ENCODE assay signal across 15 cellular contexts in genomic region chr5:149664083-149664482, GRCh38.
A peak's percentile ranks its signal among the peaks of the same experiment; 100 is the strongest.
DNase-seq lines count a peak whose midpoint lies in the region; ATAC-seq, FAIRE-seq and TF ChIP-seq lines count a peak whose summit lies in the region.
"Had no signal": no experiment of that assay in that cellular context is flagged by ENCODE, and none has a peak within 500 bp of the region (broad histone marks: within the 10 kb centered on the region; RNA-seq: fewer than 3 reads in every experiment).

No MANE protein-coding gene starts in this region.

- H3K27me3 Mint-ChIP-seq in nephron progenitor cell (ENCODE audit: low read depth, poor library complexity) = peaks cover 5% of the 10 kb centered on the region

- no peaks in the 10 kb centered on the region for H3K79me2 ChIP-seq in HepG2 (ENCODE audit: insufficient read depth, low read length)

- H3K9ac ChIP-seq in liver (ENCODE audit: low read depth in 1 of 2, low read length in 2 of 2) (no peak overlapping the region), HepG2 (ENCODE audit: insufficient read depth, low read depth, low read length) (no peak overlapping the region)
- H3K9ac ChIP-seq: BLaER1 treated with 17β-estradiol and CSF1 and Interleukin-3, amounts not matched to agents 10 nM and 100 nM had no signal

- H3K4me1 ChIP-seq in liver (ENCODE audit: control insufficient read depth in 4 of 4, insufficient read depth in 4 of 4, low read length in 3 of 4) (peaks cover 0 to 8% (median 2%) of the 10 kb centered on the region in 4 donors), HepG2 (ENCODE audit: insufficient read depth, low read length) (no peaks in the 10 kb centered on the region), transverse colon (peaks cover 12 to 35% (median 16%) of the 10 kb centered on the region in 4 donors)

- peaks cover 22% of the 10 kb centered on the region for H3K4me1 Mint-ChIP-seq in nephron progenitor cell

- no peaks in the 10 kb centered on the region for H3K27me3 ChIP-seq in liver (ENCODE audit: control insufficient read depth in 4 of 4, insufficient read depth in 4 of 4, low read length in 3 of 4)
- H3K27me3 ChIP-seq in HepG2 (ENCODE audit: control insufficient read depth in 1 of 2, insufficient read depth in 2 of 2, low read length in 2 of 2) = no peaks in the 10 kb centered on the region
- no peaks in the 10 kb centered on the region for H3K27me3 ChIP-seq in transverse colon
- H3K27me3 ChIP-seq: BLaER1 treated with 17β-estradiol and CSF1 and Interleukin-3, amounts not matched to agents 10 nM and 100 nM had no signal

- no peak for TF ChIP-seq EP300 in HepG2 (IDR thresholded peaks at IDR 0.05; ENCODE audit: low read depth in 2 of 2, low read length in 2 of 2)
- TF ChIP-seq EP300 in HepG2 (CRISPR knock-in tag; IDR thresholded peaks at IDR 0.05; ENCODE audit: borderline replicate concordance) = no peak
- TF ChIP-seq EP300 in transverse colon (IDR thresholded peaks at IDR 0.05; ENCODE audit: low read depth) = no peak

- no peak overlapping the region for H3K4me3 Mint-ChIP-seq in nephron progenitor cell
- H3K4me3 Mint-ChIP-seq: B cell; CD8-positive, alpha-beta T cell had no signal

- intact Hi-C loops in HepG2 (cut with micrococcal nuclease; ENCODE audit: unreplicated experiment) = no loop called here
- intact Hi-C loops in transverse colon (cut with DNase I; ENCODE audit: low total_unique reads) = no loop called here

- no peak for DNase-seq in HepG2 (ENCODE audit: low spot score)
- no peak for DNase-seq in nephron progenitor cell
- DNase-seq in transverse colon = no peak
- no peak for DNase-seq in stimulated activated naive CD4-positive, alpha-beta T cell (lab: John Stamatoyannopoulos, UW)
- DNase-seq: Calu3, DMS79 treated with DMSO at 0.1 percent for 48 hours, GF-D8, GOT3, H7 had no signal

- no peak for FAIRE-seq in HepG2 (lab: Jason Lieb, UNC)

- no peak for TF ChIP-seq RAD21 in liver (IDR thresholded peaks at IDR 0.05)
- TF ChIP-seq RAD21 in HepG2 (CRISPR knock-in tag; IDR thresholded peaks at IDR 0.05) = no peak

- H2AFZ ChIP-seq in HepG2 (ENCODE audit: low read length) = no peak overlapping the region

- H3K9me3 Mint-ChIP-seq in nephron progenitor cell = peaks cover 19% of the 10 kb centered on the region

- BruUV-seq in HepG2 (replicated peaks; lab: Mats Ljungman, UMichigan) = no TSS peak

- POLR2A ChIA-PET in HepG2 (lab: Yijun Ruan, JAX) = no interaction called here

- H3K36me3 Mint-ChIP-seq in nephron progenitor cell (ENCODE audit: low read depth) = peaks cover 5% of the 10 kb centered on the region

- no peaks in the 10 kb centered on the region for H3K9me3 ChIP-seq in liver (ENCODE audit: control insufficient read depth in 4 of 4, low read length in 3 of 4)
- H3K9me3 ChIP-seq in HepG2 (ENCODE audit: low read length) = peaks cover 8% of the 10 kb centered on the region
- peaks cover 0 to 4% of the 10 kb centered on the region in 2 donors for H3K9me3 ChIP-seq in transverse colon

- no peaks in the 10 kb centered on the region for H4K20me1 ChIP-seq in HepG2 (ENCODE audit: insufficient read depth, low read length)
- H4K20me1 ChIP-seq: BLaER1 treated with 17β-estradiol and CSF1 and Interleukin-3, amounts not matched to agents 10 nM and 100 nM had no signal

- no peak overlapping the region for H3K4me2 ChIP-seq in HepG2 (ENCODE audit: low read depth, low read length)

- ATAC-seq in HepG2 = no peak
- ATAC-seq in HG03095 (IDR thresholded peaks at IDR 0.05; ENCODE audit: unreplicated experiment) = no peak
- ATAC-seq: CD8-positive, alpha-beta T cell; HCT116 had no signal

- in situ Hi-C loops in HepG2 (cut with HindIII; ENCODE audit: extremely low pct_ligation_motif_present, low pct_unique_long_range_greater_than_20kb) (no loop called here), transverse colon (cut with MboI; ENCODE audit: low pct_ligation_motif_present in 1 of 4, low pct_unique_long_range_greater_than_20kb in 1 of 4, low sequenced_read_pairs in 3 of 4) (loop anchor here in 2 of 4 donors (10.0 kb wide), 2 partner anchors 161 to 171 kb away; no protein-coding TSS in a partner anchor)

- WGBS in liver = 56% methylated on average over 1 of the region's 1 CpG
- WGBS in HepG2 (ENCODE audit: low lambda C conversion rate) = 8% methylated on average over 1 of the region's 1 CpG
- WGBS in transverse colon (ENCODE audit: low coverage in 1 of 2), 2 donors = 35% methylated on average over 1 of the region's 1 CpG; no CpG with 5 or more reads in 1 of the 2 donors

- peak overlapping the region; percentile 72 for H3K27ac Mint-ChIP-seq in nephron progenitor cell
- H3K27ac Mint-ChIP-seq: B cell; CD8-positive, alpha-beta T cell had no signal

- TF ChIP-seq POLR2A in HepG2 (IDR thresholded peaks at IDR 0.05; ENCODE audit: insufficient read depth in 1 of 2, low read depth in 2 of 2, low read length in 2 of 2) (no peak), transverse colon (IDR thresholded peaks at IDR 0.05) (no peak)

- H3K36me3 ChIP-seq in liver (ENCODE audit: control insufficient read depth in 4 of 4, insufficient read depth in 3 of 4, low read depth in 1 of 4, low read length in 3 of 4) (no peaks in the 10 kb centered on the region), HepG2 (replicated peaks in 1 of 2; ENCODE audit: control insufficient read depth in 1 of 2, insufficient read depth in 2 of 2, low read length in 2 of 2) (no peaks in the 10 kb centered on the region), transverse colon (no peaks in the 10 kb centered on the region)
- H3K36me3 ChIP-seq: BLaER1 treated with 17β-estradiol and CSF1 and Interleukin-3, amounts not matched to agents 10 nM and 100 nM had no signal

- H3K4me3 ChIP-seq in liver (ENCODE audit: low read depth in 1 of 3, low read length in 3 of 3) = no peak overlapping the region
- no peak overlapping the region for H3K4me3 ChIP-seq in HepG2 (replicated peaks in 1 of 3; ENCODE audit: insufficient read depth in 1 of 3, low read depth in 2 of 3, low read length in 3 of 3)
- no peak overlapping the region for H3K4me3 ChIP-seq in transverse colon
- H3K4me3 ChIP-seq: BLaER1 treated with 17β-estradiol and CSF1 and Interleukin-3, amounts not matched to agents 10 nM and 100 nM had no signal

- CTCF ChIA-PET in HepG2 (lab: Yijun Ruan, JAX; ENCODE audit: low intra/inter-chr PET ratio, low total read pairs) = no interaction called here

- no peak for TF ChIP-seq CTCF in liver (IDR thresholded peaks at IDR 0.05; ENCODE audit: low read depth, low read length, missing input control)
- no peak for TF ChIP-seq CTCF in HepG2 (CRISPR knock-in tag; IDR thresholded peaks at IDR 0.05)
- no peak for TF ChIP-seq CTCF in nephron progenitor cell (IDR thresholded peaks at IDR 0.05)
- no peak for TF ChIP-seq CTCF in transverse colon (IDR thresholded peaks at IDR 0.05)

- no peak overlapping the region for H3K27ac ChIP-seq in liver (ENCODE audit: low read depth in 1 of 2, low read length in 2 of 2)
- H3K27ac ChIP-seq in HepG2 (ENCODE audit: extremely low read length, insufficient read depth, low read length) = no peak overlapping the region
- peak overlapping the region in 3 of 4 donors; percentile 18 to 47 (median 19) for H3K27ac ChIP-seq in transverse colon
- H3K27ac ChIP-seq: BLaER1 treated with 17β-estradiol and CSF1 and Interleukin-3, amounts not matched to agents 10 nM and 100 nM had no signal

TF ChIP-seq in liver, 16 proteins besides CTCF, POLR2A, EP300 and RAD21 (continues in another document):
- peak; percentile 18 for TF ChIP-seq NR2F2 (IDR thresholded peaks at IDR 0.05)

TF ChIP-seq in HepG2, 621 proteins besides CTCF, POLR2A, EP300 and RAD21 (continues in another document):
- no peak for TF ChIP-seq ZNF280D (CRISPR knock-in tag; IDR thresholded peaks at IDR 0.05)
- no peak for TF ChIP-seq ZBTB46 (CRISPR knock-in tag; IDR thresholded peaks at IDR 0.05; ENCODE audit: borderline replicate concordance)
- no peak for TF ChIP-seq CREB3 (CRISPR knock-in tag; IDR thresholded peaks at IDR 0.05)
- no peak for TF ChIP-seq TOPORS (CRISPR knock-in tag; IDR thresholded peaks at IDR 0.05)

Comparison
In these comparisons a context has a peak if more than half of its experiments do, and no peak if none do; other contexts are left out.
1. H3K27ac ChIP-seq: peak in transverse colon (3 of 4); none in liver (0 of 2) and HepG2 (single experiment).